In the genomic region with DNA sequence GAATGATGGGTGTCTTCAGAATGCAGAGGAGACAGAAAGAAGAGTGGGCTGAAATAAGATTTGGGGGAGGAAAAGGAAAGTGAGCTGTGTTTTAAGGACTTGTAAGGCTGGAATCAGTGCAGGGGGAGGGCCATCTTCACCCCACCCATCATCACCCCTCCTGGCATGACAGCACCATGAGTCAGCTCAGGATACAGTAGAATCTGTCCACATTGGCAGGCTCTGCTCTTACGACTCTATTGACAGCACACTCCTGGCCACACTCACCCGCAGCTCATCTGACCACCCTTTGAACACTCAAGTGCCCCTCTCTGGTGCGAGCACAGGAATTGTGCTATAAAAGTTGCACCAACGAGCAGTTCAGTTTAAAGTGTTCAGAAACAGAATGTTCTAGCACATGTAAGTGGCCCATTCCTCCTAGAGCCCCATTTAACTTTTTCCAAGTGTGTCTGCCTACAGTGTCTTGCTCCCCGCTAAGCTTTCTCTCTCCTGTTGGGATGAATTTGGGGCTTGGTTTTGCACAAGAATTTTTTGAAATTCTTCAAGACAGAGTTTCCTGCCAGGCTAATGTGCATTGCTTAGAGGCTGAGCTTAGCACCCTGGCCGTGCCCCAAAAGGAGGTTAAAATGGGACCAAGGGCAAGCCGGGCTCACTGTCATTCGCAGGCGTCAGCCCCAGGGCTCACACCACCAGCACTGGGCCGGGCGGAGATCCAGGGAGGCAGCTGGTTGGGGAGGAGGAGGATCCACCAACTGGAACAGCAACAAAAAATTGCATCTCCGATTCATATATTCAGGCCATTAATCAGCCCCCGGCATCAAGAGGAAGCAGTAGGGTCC, we compare ENCODE assay signal across 11 cellular contexts. TPM values are rescaled to one million over a fixed set of nuclear protein-coding genes. Genes with fewer than 3 reads are reported as not detected.
A peak's percentile ranks its signal among the peaks of the same experiment; 100 is the strongest.
DNase-seq lines count a peak whose midpoint lies in the region; ATAC-seq and TF ChIP-seq lines count a peak whose summit lies in the region.
"Had no signal": no experiment of that assay in that cellular context is flagged by ENCODE, and none has a peak within 500 bp of the region (broad histone marks: within the 10 kb centered on the region; RNA-seq: fewer than 3 reads in every experiment).

No MANE protein-coding gene starts in this region.

- H3K27ac ChIP-seq in ACC112 (ENCODE audit: low read depth, low read length) (peak overlapping the region; percentile 74), IMR-90 (ENCODE audit: insufficient read depth, low read length) (no peak overlapping the region), mammary epithelial cell (ENCODE audit: insufficient read depth, low read depth, low read length) (peak overlapping the region; percentile 70), Karpas-422 (ENCODE audit: low read length) (no peak overlapping the region)
- H3K27ac ChIP-seq: BLaER1, prostate gland had no signal

- in situ Hi-C loops in IMR-90 (cut with MboI; ENCODE audit: low sequenced_read_pairs), result no loop called here
- in situ Hi-C loops in mammary epithelial cell (cut with MboI; ENCODE audit: low sequenced_read_pairs in 2 of 2), result no loop called here

- TF ChIP-seq CTCF in IMR-90 (conservative IDR thresholded peaks at IDR 0.05; ENCODE audit: low read depth, low read length) (no peak), mammary epithelial cell (conservative IDR thresholded peaks at IDR 0.05 in 1 of 2, IDR thresholded peaks at IDR 0.05 in 1 of 2; ENCODE audit: extremely low read depth in 1 of 2, insufficient read depth in 1 of 2, low read depth in 1 of 2, low read length in 2 of 2) (no peak)

- peak overlapping the region; percentile 36 for H3K4ac ChIP-seq in IMR-90 (ENCODE audit: low read depth, low read length)

- no peak overlapping the region; the same call in 1 of the 2 replicates for H3K9ac ChIP-seq in IMR-90 (ENCODE audit: low read depth, low read length)
- peak overlapping the region; percentile 34 for H3K9ac ChIP-seq in mammary epithelial cell (ENCODE audit: insufficient read depth, low read length)
- no peak overlapping the region for H3K9ac ChIP-seq in Karpas-422 (ENCODE audit: low read length)
- H3K9ac ChIP-seq: BLaER1 had no signal

- H3K36me3 Mint-ChIP-seq in immature natural killer cell, result no peaks in the 10 kb centered on the region

- no peak overlapping the region for H4K5ac ChIP-seq in IMR-90 (ENCODE audit: low read depth, low read length)

- no peak for TF ChIP-seq RAD21 in IMR-90 (IDR thresholded peaks at IDR 0.05; ENCODE audit: low read length)

- H3K4me3 ChIP-seq in ACC112 (ENCODE audit: low read depth, low read length) (peak overlapping the region; percentile 67), IMR-90 (ENCODE audit: insufficient read depth, low read depth, low read length) (no peak overlapping the region), mammary epithelial cell (replicated peaks in 1 of 3; ENCODE audit: insufficient read depth in 1 of 3, low read depth in 2 of 3, low read length in 3 of 3) (no peak overlapping the region), Karpas-422 (ENCODE audit: low read length) (no peak overlapping the region)
- H3K4me3 ChIP-seq: BLaER1, prostate gland had no signal

- CTCF ChIA-PET in IMR-90 (lab: Yijun Ruan, JAX) (interaction anchor here (0.9 to 1.2 kb wide), 4 partner anchors 9 to 59 kb away, joined by 3 read pairs; no protein-coding TSS in a partner anchor), mammary epithelial cell (lab: Charles Lee; ENCODE audit: low non-redundant PET) (interaction anchor here (0.8 kb wide), 1 partner anchor 11 kb away, joined by 4 read pairs; no protein-coding TSS in a partner anchor)

- H4K91ac ChIP-seq in IMR-90 (ENCODE audit: insufficient read depth, low read depth, low read length), result peak overlapping the region; percentile 45; the same call in 1 of the 2 replicates

- intact Hi-C loops in IMR-90 (cut with micrococcal nuclease), result no loop called here
- intact Hi-C loops in mammary epithelial cell (cut with micrococcal nuclease), result no loop called here

- H4K20me1 ChIP-seq in IMR-90 (ENCODE audit: insufficient read depth, low read length) (no peaks in the 10 kb centered on the region), mammary epithelial cell (ENCODE audit: insufficient read depth, low read length) (no peaks in the 10 kb centered on the region), Karpas-422 (ENCODE audit: insufficient read depth, low read depth, low read length) (no peaks in the 10 kb centered on the region)
- H4K20me1 ChIP-seq: BLaER1 had no signal

- H3K9me3 Mint-ChIP-seq in immature natural killer cell, result peaks cover 0 to 3% (median 0%) of the 10 kb centered on the region in 6 donors
- H3K9me3 Mint-ChIP-seq: activated CD4-positive, alpha-beta T cell treated with anti-CD3 and anti-CD28 coated beads, Interleukin-2, amount 10 ng/mL, durations not matched to agents 7 days and 5 days had no signal

- POLR2A ChIA-PET in IMR-90 (lab: Charles Lee; ENCODE audit: unreplicated experiment), result no interaction called here

- DNase-seq in IMR-90 (peak; percentile 90), mammary epithelial cell (peak; percentile 90), kidney tubule cell (ENCODE audit: low spot score) (peak; percentile 81), NCI-H2081 treated with DMSO at 0.1 percent for 48 hours (lab: John Stamatoyannopoulos, UW) (no peak), Karpas-422 (no peak), NCI-H1436 (lab: John Stamatoyannopoulos, UW) (no peak), immature natural killer cell (no peak)
- DNase-seq: activated CD4-positive, alpha-beta T cell treated with anti-CD3 and anti-CD28 coated beads, Interleukin-2, amount 10 ng/mL, durations not matched to agents 7 days and 5 days had no signal

- 11% methylated on average over 5 of the region's 13 CpGs; no CpG with 5 or more reads in 1 of the 2 experiments for WGBS in IMR-90 (ENCODE audit: extremely low coverage in 2 of 2, insufficient read length in 1 of 2), 2 experiments
- 27% methylated on average over 12 of the region's 13 CpGs for WGBS in mammary epithelial cell (ENCODE audit: low coverage, missing lambda C conversion rate)

- H3K9me3 ChIP-seq in IMR-90 (ENCODE audit: control insufficient read depth, insufficient read depth, low read length) (no peaks in the 10 kb centered on the region), mammary epithelial cell (replicated peaks; ENCODE audit: insufficient read depth, low read length) (no peaks in the 10 kb centered on the region), Karpas-422 (ENCODE audit: low read length) (no peaks in the 10 kb centered on the region)
- H3K9me3 ChIP-seq: BLaER1, prostate gland had no signal

- H3K36me3 ChIP-seq in ACC112 (ENCODE audit: insufficient read depth, low read length), result no peaks in the 10 kb centered on the region
- no peaks in the 10 kb centered on the region for H3K36me3 ChIP-seq in IMR-90 (ENCODE audit: control insufficient read depth, insufficient read depth, low read length)
- no peaks in the 10 kb centered on the region for H3K36me3 ChIP-seq in mammary epithelial cell (ENCODE audit: insufficient read depth, low read length)
- no peaks in the 10 kb centered on the region for H3K36me3 ChIP-seq in Karpas-422 (ENCODE audit: insufficient read depth, low read length)
- H3K36me3 ChIP-seq: BLaER1, prostate gland had no signal

- H2AK9ac ChIP-seq in IMR-90 (replicated peaks; ENCODE audit: low read depth, low read length, poor library complexity), result peak overlapping the region; percentile 12

- H3K4me2 ChIP-seq in IMR-90 (ENCODE audit: low read depth, low read length) (peak overlapping the region; percentile 61), mammary epithelial cell (ENCODE audit: insufficient read depth, low read depth, low read length) (peak overlapping the region; percentile 58), Karpas-422 (ENCODE audit: low read depth, low read length, poor library complexity, severe bottlenecking) (no peak overlapping the region)
- H3K4me2 ChIP-seq: BLaER1 had no signal

- peak overlapping the region; percentile 16; the same call in 1 of the 3 replicates for H2BK15ac ChIP-seq in IMR-90 (ENCODE audit: low read depth, low read length)

- peaks cover 10 to 30% (median 16%) of the 10 kb centered on the region in 3 donors for H3K27me3 Mint-ChIP-seq in immature natural killer cell (ENCODE audit: low read depth in 3 of 3)

- peak; percentile 97 for ATAC-seq in IMR-90 (ENCODE audit: low read depth)

- dilution Hi-C loops in IMR-90 (cut with HindIII; ENCODE audit: low sequenced_read_pairs, unreplicated experiment), result no loop called here
- dilution Hi-C loops in mammary epithelial cell (cut with HindIII; ENCODE audit: low sequenced_read_pairs), result no loop called here

- 0 out of 2 replicates have a peak overlapping the region, but pooled peaks have one; percentile 2 for H2AK5ac ChIP-seq in IMR-90 (ENCODE audit: low read depth, low read length)

- H3K23ac ChIP-seq in IMR-90 (ENCODE audit: low read depth, low read length), result 0 out of 2 replicates have a peak overlapping the region, but pooled peaks have one; percentile 25

- BruUV-seq in IMR-90 (replicated peaks; lab: Mats Ljungman, UMichigan), result no TSS peak
- no TSS peak for BruUV-seq in mammary epithelial cell (replicated peaks; lab: Mats Ljungman, UMichigan)

- H2AFZ ChIP-seq in ACC112 (ENCODE audit: low read length, unreplicated experiment) (peak overlapping the region; percentile 85), IMR-90 (replicated peaks; ENCODE audit: low read length, poor library complexity) (peak overlapping the region; percentile 75), mammary epithelial cell (ENCODE audit: low read depth, low read length) (peak overlapping the region; percentile 74), Karpas-422 (ENCODE audit: low read length) (no peak overlapping the region)

- peak overlapping the region; percentile 4 for H2BK5ac ChIP-seq in IMR-90 (ENCODE audit: low read depth, low read length, poor library complexity, severe bottlenecking)

- peaks cover 4 to 5% of the 10 kb centered on the region in 2 donors for H3K4me1 Mint-ChIP-seq in immature natural killer cell

- peak overlapping the region; percentile 65 for H2BK20ac ChIP-seq in IMR-90 (ENCODE audit: low read depth, low read length)

- H3K14ac ChIP-seq in IMR-90 (replicated peaks; ENCODE audit: low read depth, low read length), result 0 out of 2 replicates have a peak overlapping the region, but pooled peaks have one; percentile 22

- no peaks in the 10 kb centered on the region for H3K27me3 ChIP-seq in ACC112 (ENCODE audit: insufficient read depth, low read length)
- 0 out of 2 replicates have a peak, but pooled peaks cover 1% of the 10 kb centered on the region for H3K27me3 ChIP-seq in IMR-90 (ENCODE audit: control insufficient read depth, insufficient read depth, low read length)
- no peaks in the 10 kb centered on the region for H3K27me3 ChIP-seq in mammary epithelial cell (ENCODE audit: insufficient read depth, low read length)
- no peaks in the 10 kb centered on the region for H3K27me3 ChIP-seq in Karpas-422 (ENCODE audit: low read length)
- H3K27me3 ChIP-seq: BLaER1 had no signal

- no peaks in the 10 kb centered on the region for H3K9me2 ChIP-seq in Karpas-422 (replicated peaks; ENCODE audit: insufficient read depth, low read length)

- H3K9me1 ChIP-seq in IMR-90 (ENCODE audit: insufficient read depth, low read length), result no peaks in the 10 kb centered on the region; the same call in 1 of the 2 replicates

- no peak overlapping the region for H3K56ac ChIP-seq in IMR-90 (ENCODE audit: extremely low read depth, insufficient read depth, low read length)

- H3K27ac Mint-ChIP-seq in immature natural killer cell, result no peak overlapping the region
- H3K27ac Mint-ChIP-seq: activated CD4-positive, alpha-beta T cell treated with anti-CD3 and anti-CD28 coated beads, Interleukin-2, amount 10 ng/mL, durations not matched to agents 7 days and 5 days had no signal

- no peaks in the 10 kb centered on the region for H3K79me2 ChIP-seq in ACC112 (ENCODE audit: control insufficient read depth, insufficient read depth, low read length, unreplicated experiment)
- H3K79me2 ChIP-seq in mammary epithelial cell (ENCODE audit: insufficient read depth, low read length), result no peaks in the 10 kb centered on the region
- no peaks in the 10 kb centered on the region for H3K79me2 ChIP-seq in Karpas-422 (ENCODE audit: low read length)

- H3K4me1 ChIP-seq in ACC112 (ENCODE audit: control insufficient read depth, insufficient read depth, low read length, unreplicated experiment) (peaks cover 25% of the 10 kb centered on the region), IMR-90 (ENCODE audit: control insufficient read depth, insufficient read depth, low read length) (peaks cover 6% of the 10 kb centered on the region; the same call in 1 of the 2 replicates), mammary epithelial cell (ENCODE audit: insufficient read depth, low read length) (peaks cover 19% of the 10 kb centered on the region), Karpas-422 (ENCODE audit: low read length) (no peaks in the 10 kb centered on the region)
- H3K4me1 ChIP-seq: BLaER1, prostate gland had no signal

- peak overlapping the region; percentile 13 to 26; a peak in 2 of 4 replicates for H4K8ac ChIP-seq in IMR-90 (ENCODE audit: low read depth in 2 of 2, low read length in 2 of 2)

- H2BK120ac ChIP-seq in IMR-90 (ENCODE audit: low read depth, low read length), result peak overlapping the region; percentile 69

- H3K18ac ChIP-seq in IMR-90 (ENCODE audit: low read depth, low read length), result no peak overlapping the region

- H3K79me1 ChIP-seq in IMR-90 (ENCODE audit: low read depth in 1 of 2, low read length in 2 of 2), result no peaks in the 10 kb centered on the region

- TF ChIP-seq POLR2A in IMR-90 (IDR thresholded peaks at IDR 0.05; ENCODE audit: low read depth, low read length), result no peak

- no peak overlapping the region for H3K4me3 Mint-ChIP-seq in immature natural killer cell
- H3K4me3 Mint-ChIP-seq: activated CD4-positive, alpha-beta T cell treated with anti-CD3 and anti-CD28 coated beads, Interleukin-2, amount 10 ng/mL, durations not matched to agents 7 days and 5 days had no signal

RNA-seq across cellular contexts. Expression of gene ADRA1B, which starts 12.1 kb away (rescaled TPM):
- total RNA-seq in IMR-90 (2012; rRNA removed) (0.18 and 0.56 TPM in 2 replicates), mammary epithelial cell (under 1 TPM; 0.67 to 0.80 TPM)
- polyA plus RNA-seq in IMR-90 (2012; rRNA removed) (1.5 and 1.6 TPM in 2 replicates), mammary epithelial cell (0.77 TPM), immature natural killer cell (not detected)
- polyA plus RNA-seq in IMR-90 (2012; cell fraction: cytosol; rRNA removed), result 0.76 and 1.5 TPM in 2 replicates
- 0.54 and 1.4 TPM in 2 replicates for polyA plus RNA-seq in IMR-90 (2012; cell fraction: nucleus; rRNA removed; ENCODE audit: low replicate concordance)
- polyA minus RNA-seq in mammary epithelial cell, result 5.4 TPM
- not detected in 2 replicates for total RNA-seq in Karpas-422 (2014; rRNA removed; shearing (Covaris generic); ENCODE audit: low replicate concordance)
- total RNA-seq: activated CD4-positive, alpha-beta T cell treated with anti-CD3 and anti-CD28 coated beads, Interleukin-2, amount 10 ng/mL, durations not matched to agents 7 days and 5 days had no signal

Comparison
In these comparisons a context has a peak if more than half of its experiments do, and no peak if none do; other contexts are left out.
1. H3K27ac ChIP-seq: peak in ACC112 (single experiment) and mammary epithelial cell (single experiment); none in IMR-90 (single experiment) and Karpas-422 (single experiment).
2. DNase-seq: peak in IMR-90 (single experiment), mammary epithelial cell (single experiment) and kidney tubule cell (single experiment); none in NCI-H2081 treated with DMSO at 0.1 percent for 48 hours (single experiment), Karpas-422 (single experiment), NCI-H1436 (single experiment) and immature natural killer cell (0 of 3).